Comparison of ENCODE assay signal across 1 cellular context in genomic region chr16:20806168-20807050, GRCh38.
TF ChIP-seq lines count a peak whose summit lies in the region.

Gene ERI2 (minus strand): TSS chr16:20806472. CDS start chr16:20806430, 42 bp downstream.
Gene REXO5 (plus strand): TSS chr16:20806527. CDS start chr16:20806954, 427 bp downstream.

TF ChIP-seq in HepG2, 621 proteins besides CTCF, POLR2A, EP300 and RAD21 (continued from another document and continues in another):
- TF ChIP-seq NONO (IDR thresholded peaks at IDR 0.05) = no peak
- TF ChIP-seq NONO (CRISPR knock-in tag; conservative IDR thresholded peaks at IDR 0.05) = peak; percentile 99
- peak; percentile 56; the same call in 1 of the 2 replicates for TF ChIP-seq PPARG (CRISPR knock-in tag; conservative IDR thresholded peaks at IDR 0.05)
- TF ChIP-seq PRDM10 (CRISPR knock-in tag; IDR thresholded peaks at IDR 0.05; ENCODE audit: low read depth) = peak; percentile 89
- 0 out of 2 replicates have a peak, but pooled peaks have one; percentile 64 for TF ChIP-seq MTA3 (CRISPR knock-in tag; IDR thresholded peaks at IDR 0.05)
- TF ChIP-seq ZNF34 (CRISPR knock-in tag; IDR thresholded peaks at IDR 0.05; ENCODE audit: borderline replicate concordance) = peak; percentile 100
- TF ChIP-seq E2F1 (CRISPR knock-in tag; IDR thresholded peaks at IDR 0.05) = peak; percentile 100
- no peak for TF ChIP-seq HMGA1 (CRISPR knock-in tag; conservative IDR thresholded peaks at IDR 0.05)
- no peak for TF ChIP-seq NR3C1 (CRISPR knock-in tag; IDR thresholded peaks at IDR 0.05)
- no peak for TF ChIP-seq CHD4 (IDR thresholded peaks at IDR 0.05; ENCODE audit: borderline replicate concordance, low read length)
- TF ChIP-seq ATF1 (CRISPR knock-in tag; IDR thresholded peaks at IDR 0.05) = peak; percentile 63; the same call in 1 of the 2 replicates
- peak; percentile 97 for TF ChIP-seq ZFP91 (CRISPR knock-in tag; IDR thresholded peaks at IDR 0.05; ENCODE audit: borderline replicate concordance)
- TF ChIP-seq ZNF3 (CRISPR knock-in tag; IDR thresholded peaks at IDR 0.05) = no peak
- TF ChIP-seq ATM (IDR thresholded peaks at IDR 0.05; ENCODE audit: borderline replicate concordance) = no peak
- no peak; the same call in 1 of the 2 replicates for TF ChIP-seq ZNF737 (CRISPR knock-in tag; IDR thresholded peaks at IDR 0.05; ENCODE audit: borderline replicate concordance)
- peak; percentile 98 for TF ChIP-seq ZNF781 (CRISPR knock-in tag; IDR thresholded peaks at IDR 0.05; ENCODE audit: borderline replicate concordance, not compliant biosample characterization)
- TF ChIP-seq ZBTB8A (CRISPR knock-in tag; IDR thresholded peaks at IDR 0.05; ENCODE audit: borderline replicate concordance, low read depth) = peak; percentile 98
- peak in 1 of 2 experiments; percentile 99; a peak in 3 of 4 replicates for TF ChIP-seq KLF16 (CRISPR knock-in tag; IDR thresholded peaks at IDR 0.05)
- peak; percentile 94; the same call in 1 of the 2 replicates for TF ChIP-seq ZNF337 (CRISPR knock-in tag; IDR thresholded peaks at IDR 0.05; ENCODE audit: borderline replicate concordance, low read depth)
- TF ChIP-seq ZNF550 (CRISPR knock-in tag; IDR thresholded peaks at IDR 0.05; ENCODE audit: borderline replicate concordance) = peak; percentile 82
- no peak; the same call in none of the 2 replicates for TF ChIP-seq BRCA1 (CRISPR knock-in tag; IDR thresholded peaks at IDR 0.05)
- TF ChIP-seq KDM1A (CRISPR knock-in tag; IDR thresholded peaks at IDR 0.05) = peak; percentile 49; the same call in 1 of the 2 replicates
- TF ChIP-seq PRDM4 (CRISPR knock-in tag; IDR thresholded peaks at IDR 0.05; ENCODE audit: borderline replicate concordance) = peak; percentile 95
- TF ChIP-seq ZNF138 (CRISPR knock-in tag; IDR thresholded peaks at IDR 0.05; ENCODE audit: low read depth) = peak; percentile 96
- TF ChIP-seq RBAK (CRISPR knock-in tag; IDR thresholded peaks at IDR 0.05) = peak; percentile 71; the same call in 1 of the 2 replicates
- TF ChIP-seq ZBTB14 (CRISPR knock-in tag; IDR thresholded peaks at IDR 0.05) = no peak; the same call in none of the 2 replicates
- peak; percentile 73; the same call in 1 of the 2 replicates for TF ChIP-seq HOXA5 (CRISPR knock-in tag; IDR thresholded peaks at IDR 0.05)
- TF ChIP-seq ZFP36L2 (CRISPR knock-in tag; IDR thresholded peaks at IDR 0.05) = 0 out of 2 replicates have a peak, but pooled peaks have one; percentile 72
- TF ChIP-seq CHCHD3 (CRISPR knock-in tag; IDR thresholded peaks at IDR 0.05) = peak; percentile 87; the same call in 1 of the 2 replicates
- TF ChIP-seq NFAT5 (CRISPR knock-in tag; IDR thresholded peaks at IDR 0.05) = peak; percentile 59
- peak; percentile 97 for TF ChIP-seq ZNF850 (CRISPR knock-in tag; conservative IDR thresholded peaks at IDR 0.05)
- TF ChIP-seq HOXD1 (CRISPR knock-in tag; IDR thresholded peaks at IDR 0.05) = peak; percentile 68
- TF ChIP-seq RFXANK (CRISPR knock-in tag; IDR thresholded peaks at IDR 0.05) = peak; percentile 94
- TF ChIP-seq FOXA3 (CRISPR knock-in tag; IDR thresholded peaks at IDR 0.05) = peak; percentile 62
- peak; percentile 97 for TF ChIP-seq ETV6 (CRISPR knock-in tag; conservative IDR thresholded peaks at IDR 0.05)
- peak; percentile 52; the same call in 1 of the 2 replicates for TF ChIP-seq ZNF17 (CRISPR knock-in tag; IDR thresholded peaks at IDR 0.05)
- TF ChIP-seq ZBTB46 (CRISPR knock-in tag; IDR thresholded peaks at IDR 0.05; ENCODE audit: borderline replicate concordance) = no peak
- peak; percentile 78 for TF ChIP-seq SP2 (CRISPR knock-in tag; IDR thresholded peaks at IDR 0.05)
- TF ChIP-seq RAD51 (IDR thresholded peaks at IDR 0.05; ENCODE audit: borderline replicate concordance) = no peak
- peak; percentile 83 for TF ChIP-seq ZNF331 (CRISPR knock-in tag; IDR thresholded peaks at IDR 0.05)
- peak; percentile 98 for TF ChIP-seq MIER3 (CRISPR knock-in tag; IDR thresholded peaks at IDR 0.05; ENCODE audit: borderline replicate concordance)
- peak; percentile 91; the same call in 1 of the 2 replicates for TF ChIP-seq RELA (CRISPR knock-in tag; IDR thresholded peaks at IDR 0.05)
- TF ChIP-seq KLF9 (CRISPR knock-in tag; IDR thresholded peaks at IDR 0.05; ENCODE audit: low read depth) = peak; percentile 93
- TF ChIP-seq PLSCR1 (CRISPR knock-in tag; IDR thresholded peaks at IDR 0.05; ENCODE audit: borderline replicate concordance) = 0 out of 2 replicates have a peak, but pooled peaks have one; percentile 91
- TF ChIP-seq DRAP1 (CRISPR knock-in tag; IDR thresholded peaks at IDR 0.05) = peak; percentile 88
